In genomic region chr6:31712296-31712695, GRCh38 we compare ENCODE assay signal across 1 cellular context.
TF ChIP-seq lines count a peak whose summit lies in the region.

No MANE protein-coding gene starts in this region.

TF ChIP-seq in HepG2, 621 proteins besides CTCF, POLR2A, EP300 and RAD21:
- peak; percentile 79; the same call in 1 of the 2 replicates for TF ChIP-seq HNRNPL (IDR thresholded peaks at IDR 0.05; ENCODE audit: low read depth, low read length)
- TF ChIP-seq ZBTB3 (CRISPR knock-in tag; IDR thresholded peaks at IDR 0.05; ENCODE audit: borderline replicate concordance, low read depth): no peak
- TF ChIP-seq IRF9 (CRISPR knock-in tag; IDR thresholded peaks at IDR 0.05; ENCODE audit: borderline replicate concordance): no peak
TF ChIP-seq in HepG2: peak in this region for 1.
